Comparison of ENCODE assay signal across 10 cellular contexts in genomic region chrX:24694825-24695224, GRCh38. TPM values are rescaled to one million over a fixed set of nuclear protein-coding genes. Genes with fewer than 3 reads are reported as not detected.
DNase-seq lines count a peak whose midpoint lies in the region; ATAC-seq and TF ChIP-seq lines count a peak whose summit lies in the region.
"Had no signal": no experiment of that assay in that cellular context is flagged by ENCODE, and none has a peak within 500 bp of the region (broad histone marks: within the 10 kb centered on the region; RNA-seq: fewer than 3 reads in every experiment).

No MANE protein-coding gene starts in this region.

- TF ChIP-seq CTCF in Panc1 (IDR thresholded peaks at IDR 0.05) (no peak), epithelial cell of esophagus (IDR thresholded peaks at IDR 0.05; ENCODE audit: insufficient read depth, low read depth, low read length, missing control alignments) (no peak), testis (IDR thresholded peaks at IDR 0.05) (no peak)

- peak overlapping the region; percentile 61; the same call in 1 of the 2 replicates for H3K27ac ChIP-seq in Panc1 (ENCODE audit: low read length)
- no peak overlapping the region for H3K27ac ChIP-seq in testis

- CTCF ChIA-PET in Panc1 (lab: Charles Lee) = no interaction called here

- peak overlapping the region; percentile 29 for H3K27ac Mint-ChIP-seq in activated T-cell treated with anti-CD3 and anti-CD28 coated beads, Interleukin-2, amount 50 U/mL, for 72 hours
- peak overlapping the region; percentile 97 for H3K27ac Mint-ChIP-seq in stimulated activated effector memory CD8-positive, alpha-beta T cell treated with anti-CD3 and anti-CD28 coated beads, Interleukin-12 subunit alpha, Interleukin-12 subunit beta, amount 100 ng/mL, for 72 hours

- H3K27me3 ChIP-seq in Panc1 (ENCODE audit: control insufficient read depth, insufficient read depth, low read length) = no peaks in the 10 kb centered on the region
- H3K27me3 ChIP-seq in testis = no peaks in the 10 kb centered on the region

- no peak for TF ChIP-seq POLR2A in testis (IDR thresholded peaks at IDR 0.05)

- H3K4me1 Mint-ChIP-seq in activated T-cell treated with anti-CD3 and anti-CD28 coated beads, Interleukin-2, amount 50 U/mL, for 72 hours (ENCODE audit: low read depth) = peaks cover 23% of the 10 kb centered on the region
- peaks cover 8% of the 10 kb centered on the region for H3K4me1 Mint-ChIP-seq in stimulated activated effector memory CD8-positive, alpha-beta T cell treated with anti-CD3 and anti-CD28 coated beads, Interleukin-12 subunit alpha, Interleukin-12 subunit beta, amount 100 ng/mL, for 72 hours

- H3K27me3 Mint-ChIP-seq in activated T-cell treated with anti-CD3 and anti-CD28 coated beads, Interleukin-2, amount 50 U/mL, for 72 hours (ENCODE audit: low read depth) = peaks cover 19% of the 10 kb centered on the region

- BruUV-seq in Panc1 (replicated peaks; lab: Mats Ljungman, UMichigan) = no TSS peak

- 27 to 29% methylated on average over 5 to 6 of the region's 6 CpGs for WGBS in testis, 2 donors

- no peaks in the 10 kb centered on the region for H3K9me3 Mint-ChIP-seq in activated T-cell treated with anti-CD3 and anti-CD28 coated beads, Interleukin-2, amount 50 U/mL, for 72 hours
- H3K9me3 Mint-ChIP-seq in stimulated activated effector memory CD8-positive, alpha-beta T cell treated with anti-CD3 and anti-CD28 coated beads, Interleukin-12 subunit alpha, Interleukin-12 subunit beta, amount 100 ng/mL, for 72 hours = no peaks in the 10 kb centered on the region

- H3K36me3 Mint-ChIP-seq in activated T-cell treated with anti-CD3 and anti-CD28 coated beads, Interleukin-2, amount 50 U/mL, for 72 hours (ENCODE audit: insufficient read depth in 2 of 2) = peaks cover 0 to 2% of the 10 kb centered on the region in 2 donors
- peaks cover 20% of the 10 kb centered on the region for H3K36me3 Mint-ChIP-seq in stimulated activated effector memory CD8-positive, alpha-beta T cell treated with anti-CD3 and anti-CD28 coated beads, Interleukin-12 subunit alpha, Interleukin-12 subunit beta, amount 100 ng/mL, for 72 hours

- no peaks in the 10 kb centered on the region for H3K4me1 ChIP-seq in Panc1 (ENCODE audit: control insufficient read depth, insufficient read depth, low read length)
- H3K4me1 ChIP-seq in testis = no peaks in the 10 kb centered on the region

- H3K4me3 Mint-ChIP-seq in activated T-cell treated with anti-CD3 and anti-CD28 coated beads, Interleukin-2, amount 50 U/mL, for 72 hours = peak overlapping the region; percentile 82 to 95
- peak overlapping the region; percentile 90 for H3K4me3 Mint-ChIP-seq in stimulated activated effector memory CD8-positive, alpha-beta T cell treated with anti-CD3 and anti-CD28 coated beads, Interleukin-12 subunit alpha, Interleukin-12 subunit beta, amount 100 ng/mL, for 72 hours

- no peaks in the 10 kb centered on the region for H3K9me3 ChIP-seq in Panc1 (ENCODE audit: control insufficient read depth, insufficient read depth, low read depth, low read length)
- no peaks in the 10 kb centered on the region for H3K9me3 ChIP-seq in testis

- no peak for ATAC-seq in activated T-cell treated with anti-CD3 and anti-CD28 coated beads, Interleukin-2, amount 50 U/mL, for 72 hours (replicated peaks in 1 of 2)
- ATAC-seq in Panc1 = no peak
- ATAC-seq in stimulated activated effector memory CD8-positive, alpha-beta T cell treated with anti-CD3 and anti-CD28 coated beads, Interleukin-12 subunit alpha, Interleukin-12 subunit beta, amount 100 ng/mL, for 72 hours = no peak
- ATAC-seq in GM19035 (IDR thresholded peaks at IDR 0.05; ENCODE audit: unreplicated experiment) = no peak
- ATAC-seq in HG03139 (IDR thresholded peaks at IDR 0.05; ENCODE audit: unreplicated experiment) = no peak

- intact Hi-C loops in Panc1 (cut with micrococcal nuclease; ENCODE audit: unreplicated experiment) (no loop called here), testis (cut with DNase I; ENCODE audit: low total_unique reads) (no loop called here)

- H3K36me3 ChIP-seq in Panc1 (ENCODE audit: control insufficient read depth, insufficient read depth, low read length) = no peaks in the 10 kb centered on the region
- no peaks in the 10 kb centered on the region for H3K36me3 ChIP-seq in testis (ENCODE audit: low read depth, missing control alignments)

- peak overlapping the region; percentile 62 to 71 for H3K4me3 ChIP-seq in Panc1 (ENCODE audit: low read depth in 2 of 2, low read length in 2 of 2)
- H3K4me3 ChIP-seq in epithelial cell of esophagus (ENCODE audit: low read length) = peak overlapping the region; percentile 67
- H3K4me3 ChIP-seq in testis = no peak overlapping the region

- POLR2A ChIA-PET in Panc1 (lab: Charles Lee) = no interaction called here

- no peak for DNase-seq in activated T-cell treated with anti-CD3 and anti-CD28 coated beads, Interleukin-2, amount 50 U/mL, for 72 hours
- no peak for DNase-seq in activated T-cell treated with anti-CD3 and anti-CD28 coated beads, Interleukin-2, amount 50 U/mL, for 1 hour
- no peak for DNase-seq in Panc1 (ENCODE audit: low read depth, low spot score)
- DNase-seq in epithelial cell of esophagus (ENCODE audit: low read depth) = no peak
- DNase-seq in stimulated activated effector memory CD8-positive, alpha-beta T cell treated with anti-CD3 and anti-CD28 coated beads, Interleukin-12 subunit alpha, Interleukin-12 subunit beta, amount 100 ng/mL, for 72 hours (ENCODE audit: low spot score in 2 of 2) = no peak
- no peak for DNase-seq in testis
- DNase-seq: dorsolateral prefrontal cortex, T1000 had no signal

- in situ Hi-C loops in Panc1 (cut with HindIII; ENCODE audit: low pct_unique_long_range_greater_than_20kb, low sequenced_read_pairs) = no loop called here

RNA-seq across cellular contexts. Expression of gene POLA1, which starts 1.1 kb away (rescaled TPM):
- total RNA-seq in activated T-cell treated with anti-CD3 and anti-CD28 coated beads, Interleukin-2, amount 50 U/mL, for 72 hours = 10 to 100 TPM; 26.7 to 29.9 TPM
- 10.5 TPM for total RNA-seq in Panc1 (2021; ENCODE audit: unreplicated experiment)
- 3.2 TPM for polyA plus RNA-seq in Panc1 (2012; ENCODE audit: insufficient read length)
- total RNA-seq in testis = 10 to 100 TPM; 15.0 to 15.7 TPM
- 5.4 TPM for polyA plus RNA-seq in testis (ENCODE audit: insufficient read depth, low read depth, low replicate concordance)

RNA-seq across cellular contexts. Expression of gene PCYT1B, which starts 47.7 kb away (rescaled TPM):
- under 1 TPM; 0.07 to 0.12 TPM for total RNA-seq in activated T-cell treated with anti-CD3 and anti-CD28 coated beads, Interleukin-2, amount 50 U/mL, for 72 hours
- total RNA-seq in Panc1 (2021; ENCODE audit: unreplicated experiment) = 0.03 TPM
- not detected for polyA plus RNA-seq in Panc1 (2012; ENCODE audit: insufficient read length)
- 10 to 100 TPM; 15.5 to 23.9 TPM for total RNA-seq in testis
- 24.0 TPM for polyA plus RNA-seq in testis (ENCODE audit: insufficient read depth, low read depth, low replicate concordance)

Comparison
In these comparisons a context has a peak if more than half of its experiments do, and no peak if none do; other contexts are left out.
1. H3K4me3 ChIP-seq: peak in Panc1 (2 of 2) and epithelial cell of esophagus (single experiment); none in testis (0 of 2).
2. RNA of gene PCYT1B, which starts 47.7 kb away (total RNA-seq): 15.5 to 23.9 TPM in testis; 0.07 to 0.12 TPM in activated T-cell treated with anti-CD3 and anti-CD28 coated beads, Interleukin-2, amount 50 U/mL, for 72 hours and 0.03 TPM in Panc1 (single experiment); every median in the first group is over 10 times any median in the second.